11 cellular contexts compared by ENCODE assay signal in genomic region chr17:49343273-49343672, GRCh38. TPM values are rescaled to one million over a fixed set of nuclear protein-coding genes. Genes with fewer than 3 reads are reported as not detected.
DNase-seq lines count a peak whose midpoint lies in the region; ATAC-seq and TF ChIP-seq lines count a peak whose summit lies in the region.
"Had no signal": no experiment of that assay in that cellular context is flagged by ENCODE, and none has a peak within 500 bp of the region (broad histone marks: within the 10 kb centered on the region; RNA-seq: fewer than 3 reads in every experiment).

No MANE protein-coding gene starts in this region.

- H2BK120ac ChIP-seq in IMR-90 (ENCODE audit: low read depth, low read length) = no peak overlapping the region

- CTCF ChIA-PET in CD4-positive, alpha-beta T cell (lab: Charles Lee) = interaction anchor here (1.1 to 3.0 kb wide), 4 partner anchors 16 to 28 kb away, joined by 4 to 17 read pairs (median 13); no protein-coding TSS in a partner anchor
- CTCF ChIA-PET in IMR-90 (lab: Yijun Ruan, JAX) = no interaction called here

- no peak overlapping the region for H4K91ac ChIP-seq in IMR-90 (ENCODE audit: insufficient read depth, low read depth, low read length)

- no peak for TF ChIP-seq CTCF in CD4-positive, alpha-beta T cell (IDR thresholded peaks at IDR 0.05)
- TF ChIP-seq CTCF in IMR-90 (conservative IDR thresholded peaks at IDR 0.05; ENCODE audit: low read depth, low read length) = no peak
- TF ChIP-seq CTCF in VCaP (conservative IDR thresholded peaks at IDR 0.05) = no peak

- no peaks in the 10 kb centered on the region for H3K27me3 Mint-ChIP-seq in CD4-positive, alpha-beta T cell

- no TSS peak for BruUV-seq in IMR-90 (replicated peaks; lab: Mats Ljungman, UMichigan)

- no peak for TF ChIP-seq POLR2A in IMR-90 (IDR thresholded peaks at IDR 0.05; ENCODE audit: low read depth, low read length)

- H4K8ac ChIP-seq in IMR-90 (ENCODE audit: low read depth in 2 of 2, low read length in 2 of 2) = no peak overlapping the region

- no peak overlapping the region for H3K14ac ChIP-seq in IMR-90 (replicated peaks; ENCODE audit: low read depth, low read length)

- no peak for TF ChIP-seq RAD21 in IMR-90 (IDR thresholded peaks at IDR 0.05; ENCODE audit: low read length)

- H2BK15ac ChIP-seq in IMR-90 (ENCODE audit: low read depth, low read length) = no peak overlapping the region

- no peak overlapping the region for H3K4ac ChIP-seq in IMR-90 (ENCODE audit: low read depth, low read length)

- H3K9ac ChIP-seq in IMR-90 (ENCODE audit: low read depth, low read length) = no peak overlapping the region

- H3K9me3 Mint-ChIP-seq in CD4-positive, alpha-beta T cell = no peaks in the 10 kb centered on the region

- peaks cover 4% of the 10 kb centered on the region; the same call in 1 of the 2 replicates for H3K4me1 ChIP-seq in IMR-90 (ENCODE audit: control insufficient read depth, insufficient read depth, low read length)

- H4K20me1 ChIP-seq in IMR-90 (ENCODE audit: insufficient read depth, low read length) = peaks cover 68% of the 10 kb centered on the region

- peaks cover 1% of the 10 kb centered on the region for H3K9me1 ChIP-seq in IMR-90 (ENCODE audit: insufficient read depth, low read length)

- in situ Hi-C loops in IMR-90 (cut with MboI; ENCODE audit: low sequenced_read_pairs) = no loop called here

- peak overlapping the region; percentile 78 for H3K4me3 Mint-ChIP-seq in CD4-positive, alpha-beta T cell

- peaks cover 28 to 78% of the 10 kb centered on the region in 2 experiments for H3K79me1 ChIP-seq in IMR-90 (ENCODE audit: low read depth in 1 of 2, low read length in 2 of 2)

- no peak overlapping the region for H2AK9ac ChIP-seq in IMR-90 (replicated peaks; ENCODE audit: low read depth, low read length, poor library complexity)

- H3K27ac ChIP-seq in CD4-positive, alpha-beta T cell (ENCODE audit: low read depth, low read length) = no peak overlapping the region
- H3K27ac ChIP-seq in IMR-90 (ENCODE audit: insufficient read depth, low read length) (no peak overlapping the region), VCaP (peak overlapping the region; percentile 16; the same call in 1 of the 2 replicates)

- no CpG with 5 or more reads among the region's 3 CpGs for WGBS in IMR-90 (ENCODE audit: extremely low coverage in 2 of 2, insufficient read length in 1 of 2), 2 experiments

- no peak overlapping the region for H4K5ac ChIP-seq in IMR-90 (ENCODE audit: low read depth, low read length)

- no peak overlapping the region for H3K23ac ChIP-seq in IMR-90 (ENCODE audit: low read depth, low read length)

- dilution Hi-C loops in IMR-90 (cut with HindIII; ENCODE audit: low sequenced_read_pairs, unreplicated experiment) = no loop called here

- peak overlapping the region; percentile 28 for H2BK5ac ChIP-seq in IMR-90 (ENCODE audit: low read depth, low read length, poor library complexity, severe bottlenecking)

- no peak overlapping the region for H3K56ac ChIP-seq in IMR-90 (ENCODE audit: extremely low read depth, insufficient read depth, low read length)

- H2BK20ac ChIP-seq in IMR-90 (ENCODE audit: low read depth, low read length) = no peak overlapping the region

- intact Hi-C loops in CD4-positive, alpha-beta T cell (cut with DNase I, micrococcal nuclease) = loop anchor here (2.0 kb wide), 2 partner anchors 16 to 18 kb away; no protein-coding TSS in a partner anchor
- intact Hi-C loops in IMR-90 (cut with micrococcal nuclease) = no loop called here

- no peak for DNase-seq in CD4-positive, alpha-beta T cell
- DNase-seq in IMR-90 (peak; percentile 78), glomerular visceral epithelial cell (ENCODE audit: extremely low spot score) (peak; percentile 30), medulla oblongata (ENCODE audit: extremely low spot score) (no peak), hepatic stellate cell (ENCODE audit: low spot score) (no peak), NCI-H1417 treated with DMSO at 0.1 percent for 48 hours (lab: John Stamatoyannopoulos, UW) (no peak)
- DNase-seq: NCI-H2029 treated with DMSO at 0.1 percent for 48 hours, posterior cingulate gyrus, T1000 had no signal

- no peak overlapping the region for H3K4me3 ChIP-seq in IMR-90 (ENCODE audit: insufficient read depth, low read depth, low read length)

- H3K36me3 Mint-ChIP-seq in CD4-positive, alpha-beta T cell (ENCODE audit: low read depth) = peaks cover 2% of the 10 kb centered on the region

- ATAC-seq in CD4-positive, alpha-beta T cell (ENCODE audit: poor library complexity) = peak; percentile 39
- peak; percentile 72 for ATAC-seq in IMR-90 (ENCODE audit: low read depth)
- ATAC-seq in GM19328 (IDR thresholded peaks at IDR 0.05; ENCODE audit: unreplicated experiment) = no peak

- peak overlapping the region; percentile 67 for H3K27ac Mint-ChIP-seq in CD4-positive, alpha-beta T cell

- no peak overlapping the region for H2AK5ac ChIP-seq in IMR-90 (ENCODE audit: low read depth, low read length)

- no peak overlapping the region for H3K18ac ChIP-seq in IMR-90 (ENCODE audit: low read depth, low read length)

- no peaks in the 10 kb centered on the region for H3K9me3 ChIP-seq in CD4-positive, alpha-beta T cell (ENCODE audit: control insufficient read depth, low read length)
- H3K9me3 ChIP-seq in IMR-90 (ENCODE audit: control insufficient read depth, insufficient read depth, low read length) = no peaks in the 10 kb centered on the region

- no peaks in the 10 kb centered on the region for H3K36me3 ChIP-seq in IMR-90 (ENCODE audit: control insufficient read depth, insufficient read depth, low read length)

- 0 out of 2 replicates have a peak overlapping the region, but pooled peaks have one; percentile 16 for H3K4me2 ChIP-seq in IMR-90 (ENCODE audit: low read depth, low read length)

- peaks cover 77% of the 10 kb centered on the region for H3K4me1 Mint-ChIP-seq in CD4-positive, alpha-beta T cell (ENCODE audit: low read depth)

- POLR2A ChIA-PET in CD4-positive, alpha-beta T cell (lab: Charles Lee) = interaction anchor here (1.1 to 3.8 kb wide), 2 partner anchors 18 to 117 kb away, joined by 3 to 65 read pairs; partner anchors contain the start of gene ZNF652
- POLR2A ChIA-PET in IMR-90 (lab: Charles Lee; ENCODE audit: unreplicated experiment) = no interaction called here

- no peaks in the 10 kb centered on the region for H3K27me3 ChIP-seq in CD4-positive, alpha-beta T cell (ENCODE audit: control insufficient read depth, insufficient read depth, low read length)
- H3K27me3 ChIP-seq in IMR-90 (ENCODE audit: control insufficient read depth, insufficient read depth, low read length) = no peaks in the 10 kb centered on the region

- no peak overlapping the region for H2AFZ ChIP-seq in IMR-90 (replicated peaks; ENCODE audit: low read length, poor library complexity)

TF ChIP-seq in IMR-90, 13 proteins besides CTCF, POLR2A, EP300 and RAD21:
- TF ChIP-seq FOS (IDR thresholded peaks at IDR 0.05; ENCODE audit: low read depth, low read length) (no peak), RCOR1 (IDR thresholded peaks at IDR 0.05; ENCODE audit: insufficient replicate concordance, low read length) (no peak), CHD1 (IDR thresholded peaks at IDR 0.05; ENCODE audit: low read depth, low read length) (no peak), SMC3 (IDR thresholded peaks at IDR 0.05; ENCODE audit: low read depth, low read length) (no peak), BHLHE40 (IDR thresholded peaks at IDR 0.05; ENCODE audit: low read depth, low read length) (no peak), MAZ (IDR thresholded peaks at IDR 0.05; ENCODE audit: borderline replicate concordance, low read depth, low read length) (no peak), MAFK (IDR thresholded peaks at IDR 0.05; ENCODE audit: low read depth, low read length) (no peak), USF2 (IDR thresholded peaks at IDR 0.05; ENCODE audit: low read depth, low read length) (no peak), ELK1 (IDR thresholded peaks at IDR 0.05; ENCODE audit: borderline replicate concordance, low read depth, low read length) (no peak)

RNA-seq across cellular contexts. Expression of gene ZNF652, which starts 18.8 kb away (rescaled TPM):
- total RNA-seq in CD4-positive, alpha-beta T cell = 10 to 100 TPM; 33.7 to 34.9 TPM
- 8.8 and 9.7 TPM in 2 replicates for total RNA-seq in IMR-90 (2012; rRNA removed)
- polyA plus RNA-seq in IMR-90 (2012; rRNA removed) = 3.3 and 3.6 TPM in 2 replicates
- 1.1 and 1.9 TPM in 2 replicates for polyA plus RNA-seq in IMR-90 (2012; cell fraction: cytosol; rRNA removed)
- polyA plus RNA-seq in IMR-90 (2012; cell fraction: nucleus; rRNA removed; ENCODE audit: low replicate concordance) = 4.0 and 17.5 TPM in 2 replicates

Comparison
In these comparisons a context has a peak if more than half of its experiments do, and no peak if none do; other contexts are left out.
1. DNase-seq: peak in IMR-90 (single experiment) and glomerular visceral epithelial cell (single experiment); none in CD4-positive, alpha-beta T cell (0 of 10), medulla oblongata (single experiment), hepatic stellate cell (single experiment) and NCI-H1417 treated with DMSO at 0.1 percent for 48 hours (single experiment).